In the genomic region with DNA sequence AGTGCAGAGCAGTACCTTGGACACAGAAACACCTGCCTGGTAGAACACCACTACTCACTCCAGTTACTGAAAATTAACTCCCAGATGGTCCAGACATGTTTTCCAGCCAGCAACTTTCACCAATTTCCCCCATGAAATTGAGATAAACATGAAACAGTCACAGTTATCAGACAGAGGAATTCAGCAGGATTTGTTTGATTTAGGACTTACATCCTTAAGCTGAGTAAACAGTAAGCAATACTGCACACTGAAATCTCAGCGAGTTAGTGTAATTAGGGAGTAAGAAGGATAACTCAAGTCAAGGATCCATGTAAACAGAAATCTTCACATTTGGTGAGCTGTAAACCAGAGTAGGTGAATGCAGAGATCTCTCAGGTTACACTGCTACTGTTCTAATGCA, we compare ENCODE assay signal across 35 cellular contexts.
DNase-seq lines count a peak whose midpoint lies in the region; ATAC-seq and TF ChIP-seq lines count a peak whose summit lies in the region.
"Had no signal": no experiment of that assay in that cellular context is flagged by ENCODE, and none has a peak within 500 bp of the region (broad histone marks: within the 10 kb centered on the region; RNA-seq: fewer than 3 reads in every experiment).

No MANE protein-coding gene starts in this region.

- no peaks in the 10 kb centered on the region for H3K27me3 ChIP-seq in IMR-90 (ENCODE audit: control insufficient read depth, insufficient read depth, low read length)
- H3K27me3 ChIP-seq: cardiac muscle cell, colonic mucosa, testis had no signal

- H3K9ac ChIP-seq in IMR-90 (ENCODE audit: low read depth, low read length), result no peak overlapping the region

- H3K36me3 ChIP-seq in IMR-90 (ENCODE audit: control insufficient read depth, insufficient read depth, low read length), result no peaks in the 10 kb centered on the region
- H3K36me3 ChIP-seq: cardiac muscle cell, colonic mucosa, prostate gland had no signal

- no peak overlapping the region for H2BK20ac ChIP-seq in IMR-90 (ENCODE audit: low read depth, low read length)

- dilution Hi-C loops in IMR-90 (cut with HindIII; ENCODE audit: low sequenced_read_pairs, unreplicated experiment), result no loop called here

- H4K20me1 ChIP-seq in IMR-90 (ENCODE audit: insufficient read depth, low read length), result no peaks in the 10 kb centered on the region

- no peak overlapping the region for H2BK5ac ChIP-seq in IMR-90 (ENCODE audit: low read depth, low read length, poor library complexity, severe bottlenecking)

- no peak overlapping the region for H3K14ac ChIP-seq in IMR-90 (replicated peaks; ENCODE audit: low read depth, low read length)

- H2AK5ac ChIP-seq in IMR-90 (ENCODE audit: low read depth, low read length), result no peak overlapping the region

- no peaks in the 10 kb centered on the region for H3K79me1 ChIP-seq in IMR-90 (ENCODE audit: low read depth in 1 of 2, low read length in 2 of 2)

- H3K23ac ChIP-seq in IMR-90 (ENCODE audit: low read depth, low read length), result no peak overlapping the region

- no TSS peak for BruUV-seq in IMR-90 (replicated peaks; lab: Mats Ljungman, UMichigan)

- CTCF ChIA-PET in IMR-90 (lab: Yijun Ruan, JAX), result interaction anchor here (0.9 kb wide), 1 partner anchor 57 kb away, joined by 3 read pairs; no protein-coding TSS in a partner anchor
- CTCF ChIA-PET in WTC11 (lab: Charles Lee), result interaction anchor here (0.9 to 1.0 kb wide), 3 partner anchors 22 to 128 kb away, joined by 3 to 4 read pairs (median 3); no protein-coding TSS in a partner anchor

- H3K4me1 ChIP-seq in IMR-90 (ENCODE audit: control insufficient read depth, insufficient read depth, low read length), result no peaks in the 10 kb centered on the region
- H3K4me1 ChIP-seq: colonic mucosa, prostate gland, testis had no signal

- H3K9me3 Mint-ChIP-seq in WTC11 (peaks cover 10% of the 10 kb centered on the region), progenitor cell of endocrine pancreas (ENCODE audit: low read depth) (peaks cover 4% of the 10 kb centered on the region), mesothelial cell of epicardium (no peaks in the 10 kb centered on the region)

- H4K91ac ChIP-seq in IMR-90 (ENCODE audit: insufficient read depth, low read depth, low read length), result no peak overlapping the region

- no peak overlapping the region for H3K4me2 ChIP-seq in IMR-90 (ENCODE audit: low read depth, low read length)

- H3K56ac ChIP-seq in IMR-90 (ENCODE audit: extremely low read depth, insufficient read depth, low read length), result no peak overlapping the region

- H4K8ac ChIP-seq in IMR-90 (ENCODE audit: low read depth in 2 of 2, low read length in 2 of 2), result no peak overlapping the region

- peak; percentile 48 for ATAC-seq in IMR-90 (ENCODE audit: low read depth)
- peak; percentile 43; the same call in 1 of the 2 replicates for ATAC-seq in WTC11
- ATAC-seq: activated CD8-positive, alpha-beta T cell treated with anti-CD3 and anti-CD28 coated beads for 36 hours; GM12878; left ventricle myocardium superior; sciatic nerve; SK-N-SH treated with all-trans-retinoic acid at 6 μM for 48 hours had no signal

- H2AFZ ChIP-seq in IMR-90 (replicated peaks; ENCODE audit: low read length, poor library complexity), result no peak overlapping the region

- H3K4ac ChIP-seq in IMR-90 (ENCODE audit: low read depth, low read length), result no peak overlapping the region

- in situ Hi-C loops in IMR-90 (cut with MboI; ENCODE audit: low sequenced_read_pairs), result no loop called here

- TF ChIP-seq CTCF in IMR-90 (conservative IDR thresholded peaks at IDR 0.05; ENCODE audit: low read depth, low read length) (no peak), WTC11 (IDR thresholded peaks at IDR 0.05) (no peak), progenitor cell of endocrine pancreas (IDR thresholded peaks at IDR 0.05; ENCODE audit: unreplicated experiment) (no peak), mesothelial cell of epicardium (IDR thresholded peaks at IDR 0.05; ENCODE audit: unreplicated experiment) (no peak), coronary artery (IDR thresholded peaks at IDR 0.05) (no peak)

- POLR2A ChIA-PET in IMR-90 (lab: Charles Lee; ENCODE audit: unreplicated experiment) (no interaction called here), WTC11 (lab: Charles Lee) (no interaction called here)

- H3K27ac ChIP-seq in IMR-90 (ENCODE audit: insufficient read depth, low read length) (no peak overlapping the region), coronary artery (no peak overlapping the region)
- H3K27ac ChIP-seq: cardiac muscle cell, colonic mucosa, prostate gland, testis had no signal

- no peaks in the 10 kb centered on the region for H3K9me3 ChIP-seq in IMR-90 (ENCODE audit: control insufficient read depth, insufficient read depth, low read length)
- H3K9me3 ChIP-seq: colonic mucosa, prostate gland, testis had no signal

- no peak overlapping the region for H2AK9ac ChIP-seq in IMR-90 (replicated peaks; ENCODE audit: low read depth, low read length, poor library complexity)

- H2BK15ac ChIP-seq in IMR-90 (ENCODE audit: low read depth, low read length), result no peak overlapping the region

- H3K27ac Mint-ChIP-seq in WTC11, result peak overlapping the region; percentile 44
- H3K27ac Mint-ChIP-seq in progenitor cell of endocrine pancreas, result peak overlapping the region; percentile 57
- H3K27ac Mint-ChIP-seq in mesothelial cell of epicardium, result no peak overlapping the region
- H3K27ac Mint-ChIP-seq: activated CD8-positive, alpha-beta T cell treated with anti-CD3 and anti-CD28 coated beads for 36 hours; activated naive CD8-positive, alpha-beta T cell treated with anti-CD3 and anti-CD28 coated beads for 36 hours; activated T-helper 2 cell treated with anti-CD3 and anti-CD28 coated beads, Interferon-gamma antibody, Interleukin-2, Interleukin-4, amounts not matched to agents 10 μg/mL and 5 μg/mL and 100 μg/mL, durations not matched to agents 14 hours and 24 hours and 36 hours; stimulated activated naive CD8-positive, alpha-beta T cell treated with anti-CD3 and anti-CD28 coated beads, Interleukin-15, Interleukin-2, amounts not matched to agents 100 ng/mL and 50 ng/mL, for 24 hours; T-helper 1 cell treated with Interleukin-12 subunit alpha and Interleukin-12 subunit beta and Interleukin-4 antibody, amounts not matched to agents 30 μg/mL and 1 μg/mL, for 36 hours had no signal

- H3K9me1 ChIP-seq in IMR-90 (ENCODE audit: insufficient read depth, low read length), result no peaks in the 10 kb centered on the region

- TF ChIP-seq RAD21 in IMR-90 (IDR thresholded peaks at IDR 0.05; ENCODE audit: low read length), result no peak

- no peak overlapping the region for H2BK120ac ChIP-seq in IMR-90 (ENCODE audit: low read depth, low read length)

- H3K4me1 Mint-ChIP-seq in WTC11, result peaks cover 30% of the 10 kb centered on the region
- peaks cover 32% of the 10 kb centered on the region for H3K4me1 Mint-ChIP-seq in progenitor cell of endocrine pancreas (ENCODE audit: low read depth)
- H3K4me1 Mint-ChIP-seq in mesothelial cell of epicardium, result peaks cover 5% of the 10 kb centered on the region

- H3K4me3 ChIP-seq in IMR-90 (ENCODE audit: insufficient read depth, low read depth, low read length) (no peak overlapping the region), coronary artery (no peak overlapping the region)
- H3K4me3 ChIP-seq: cardiac muscle cell, colonic mucosa, GM12878, prostate gland, testis had no signal

- H3K36me3 Mint-ChIP-seq in WTC11, result peaks cover 6% of the 10 kb centered on the region; the same call in 1 of the 2 replicates
- peaks cover 13% of the 10 kb centered on the region for H3K36me3 Mint-ChIP-seq in progenitor cell of endocrine pancreas (ENCODE audit: insufficient read depth)
- no peaks in the 10 kb centered on the region for H3K36me3 Mint-ChIP-seq in mesothelial cell of epicardium

- no peak overlapping the region for H4K5ac ChIP-seq in IMR-90 (ENCODE audit: low read depth, low read length)

- WGBS in IMR-90 (ENCODE audit: extremely low coverage in 2 of 2, insufficient read length in 1 of 2), 2 experiments, result no CpG with 5 or more reads among the region's 1 CpG

- DNase-seq in NCI-H748 (lab: John Stamatoyannopoulos, UW; ENCODE audit: unreplicated experiment) (peak; percentile 29), NCI-H748 treated with DMSO at 0.1 percent for 48 hours (lab: John Stamatoyannopoulos, UW) (no peak), IMR-90 (no peak), WTC11 (ENCODE audit: low spot score) (no peak), progenitor cell of endocrine pancreas (ENCODE audit: low spot score, unreplicated experiment) (no peak), mesothelial cell of epicardium (ENCODE audit: low spot score in 2 of 2, unreplicated experiment in 2 of 2) (no peak), coronary artery (ENCODE audit: low spot score) (no peak)
- DNase-seq: activated CD4-positive, alpha-beta T cell treated with anti-CD3 and anti-CD28 coated beads for 1 hour; activated CD8-positive, alpha-beta memory T cell treated with anti-CD3 and anti-CD28 coated beads, Interleukin-2, amount 50 U/mL, for 48 hours; activated CD8-positive, alpha-beta T cell treated with anti-CD3 and anti-CD28 coated beads for 36 hours; activated naive CD8-positive, alpha-beta T cell treated with anti-CD3 and anti-CD28 coated beads for 36 hours; AML-193; aorta; CD4-positive, alpha-beta memory T cell; colonic mucosa; effector memory CD4-positive, alpha-beta T cell; foreskin fibroblast; H7; head of caudate nucleus; KG1; left ventricle myocardium superior; naive B cell; NCI-H2081 treated with DMSO at 0.1 percent for 48 hours; NCI-H446 treated with DMSO at 0.1 percent for 48 hours; NK-92 treated with Interleukin-12 subunit alpha and Interleukin-12 subunit beta, amount 100 ng/mL, for 24 hours; stimulated activated CD8-positive, alpha-beta memory T cell treated with anti-CD3 and anti-CD28 coated beads, Interleukin-4, amount 100 ng/mL, for 48 hours; testis had no signal

- TF ChIP-seq POLR2A in IMR-90 (IDR thresholded peaks at IDR 0.05; ENCODE audit: low read depth, low read length), result no peak

- H3K18ac ChIP-seq in IMR-90 (ENCODE audit: low read depth, low read length), result no peak overlapping the region

- H3K27me3 Mint-ChIP-seq in WTC11 (ENCODE audit: low read depth), result no peaks in the 10 kb centered on the region
- no peaks in the 10 kb centered on the region for H3K27me3 Mint-ChIP-seq in progenitor cell of endocrine pancreas
- H3K27me3 Mint-ChIP-seq in mesothelial cell of epicardium (ENCODE audit: low read depth), result no peaks in the 10 kb centered on the region
- H3K27me3 Mint-ChIP-seq: activated CD8-positive, alpha-beta T cell treated with anti-CD3 and anti-CD28 coated beads for 36 hours; activated naive CD8-positive, alpha-beta T cell treated with anti-CD3 and anti-CD28 coated beads for 36 hours; CD4-positive, alpha-beta memory T cell; naive B cell; stimulated activated naive CD8-positive, alpha-beta T cell treated with anti-CD3 and anti-CD28 coated beads, Interleukin-15, Interleukin-2, amounts not matched to agents 100 ng/mL and 50 ng/mL, for 24 hours had no signal

- intact Hi-C loops in IMR-90 (cut with micrococcal nuclease), result no loop called here

- H3K4me3 Mint-ChIP-seq in WTC11 (no peak overlapping the region), progenitor cell of endocrine pancreas (ENCODE audit: low read depth) (no peak overlapping the region), mesothelial cell of epicardium (no peak overlapping the region)
- H3K4me3 Mint-ChIP-seq: activated CD8-positive, alpha-beta T cell treated with anti-CD3 and anti-CD28 coated beads for 36 hours; activated naive CD8-positive, alpha-beta T cell treated with anti-CD3 and anti-CD28 coated beads for 36 hours; stimulated activated naive CD8-positive, alpha-beta T cell treated with anti-CD3 and anti-CD28 coated beads, Interleukin-15, Interleukin-2, amounts not matched to agents 100 ng/mL and 50 ng/mL, for 24 hours; T-helper 1 cell treated with Interleukin-12 subunit alpha and Interleukin-12 subunit beta and Interleukin-4 antibody, amounts not matched to agents 30 μg/mL and 1 μg/mL, for 36 hours had no signal
